Comparison of ENCODE assay signal across 20 cellular contexts in the genomic region with DNA sequence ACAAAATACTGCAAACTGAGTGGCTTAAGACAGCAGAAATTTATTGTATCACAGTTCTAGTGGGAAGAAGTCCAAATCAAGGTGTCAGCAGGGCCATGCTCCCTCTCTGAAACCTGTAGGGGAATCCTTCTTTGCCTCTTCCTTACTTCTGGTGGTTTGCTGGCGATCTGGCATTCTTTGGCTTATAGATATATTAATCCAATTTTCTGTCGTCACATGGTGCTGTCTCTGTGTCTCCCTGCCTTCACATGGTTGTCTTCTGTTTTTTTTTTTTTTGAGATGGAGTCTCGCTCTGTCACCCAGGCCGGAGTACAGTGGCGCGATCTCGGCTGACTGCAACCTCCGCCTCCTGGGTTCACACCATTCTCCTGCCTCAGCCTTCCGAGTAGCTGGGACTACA. TPM values are rescaled to one million over a fixed set of nuclear protein-coding genes. Genes with fewer than 3 reads are reported as not detected.
DNase-seq lines count a peak whose midpoint lies in the region; FAIRE-seq and TF ChIP-seq lines count a peak whose summit lies in the region.
"Had no signal": no experiment of that assay in that cellular context is flagged by ENCODE, and none has a peak within 500 bp of the region (broad histone marks: within the 10 kb centered on the region; RNA-seq: fewer than 3 reads in every experiment).

No MANE protein-coding gene starts in this region.

- H3K79me1 ChIP-seq in H1 (ENCODE audit: low read depth, low read length) = no peaks in the 10 kb centered on the region

- TF ChIP-seq EP300 in H1 (IDR thresholded peaks at IDR 0.05; ENCODE audit: borderline replicate concordance in 1 of 2, low read depth in 2 of 2, low read length in 2 of 2) = no peak

- CTCF ChIA-PET in H1 (lab: Charles Lee; ENCODE audit: partially characterized antibody) = interaction anchor here (0.5 to 1.7 kb wide), 2 partner anchors 68 to 88 kb away, joined by 3 to 4 read pairs; no protein-coding TSS in a partner anchor

- no peak overlapping the region for H3K14ac ChIP-seq in H1 (ENCODE audit: insufficient read length)

- H4K5ac ChIP-seq in H1 (ENCODE audit: insufficient read length, low read depth, low read length) = no peak overlapping the region

- H3K4me2 ChIP-seq in H1 (ENCODE audit: insufficient read depth in 1 of 2, low read depth in 2 of 2, low read length in 2 of 2) = no peak overlapping the region
- H3K4me2 ChIP-seq: A549; BLaER1 treated with 17β-estradiol and CSF1 and Interleukin-3, amounts not matched to agents 10 nM and 100 nM had no signal

- no peak overlapping the region for H2AFZ ChIP-seq in H1 (ENCODE audit: low read length)

- no peak overlapping the region for H3K4me3 ChIP-seq in H1 (ENCODE audit: extremely low read depth in 1 of 4, insufficient read depth in 2 of 4, low read depth in 3 of 4, low read length in 4 of 4)
- H3K4me3 ChIP-seq: A549; BLaER1 treated with 17β-estradiol and CSF1 and Interleukin-3, amounts not matched to agents 10 nM and 100 nM had no signal

- TF ChIP-seq RAD21 in H1 (IDR thresholded peaks at IDR 0.05 in 1 of 2, conservative IDR thresholded peaks at IDR 0.05 in 1 of 2; ENCODE audit: low read depth in 2 of 2, low read length in 2 of 2) = no peak

- H3K36me3 ChIP-seq in H1 (ENCODE audit: control insufficient read depth in 2 of 4, insufficient read depth in 4 of 4, low read length in 3 of 4) = no peaks in the 10 kb centered on the region
- H3K36me3 ChIP-seq: BLaER1 treated with 17β-estradiol and CSF1 and Interleukin-3, amounts not matched to agents 10 nM and 100 nM had no signal

- H2BK20ac ChIP-seq in H1 (ENCODE audit: low read length) = no peak overlapping the region

- no peak overlapping the region for H4K8ac ChIP-seq in H1 (ENCODE audit: extremely low read depth, insufficient read depth, low read length)

- no peaks in the 10 kb centered on the region for H3K9me3 ChIP-seq in H1 (ENCODE audit: insufficient read depth in 2 of 2, low read depth in 1 of 2, low read length in 1 of 2)
- H3K9me3 ChIP-seq: A549; BLaER1 treated with 17β-estradiol and CSF1 and Interleukin-3, amounts not matched to agents 10 nM and 100 nM; Caco-2 had no signal

- 62% methylated on average over 5 of the region's 9 CpGs; no CpG with 5 or more reads in 1 of the 2 experiments for WGBS in H1 (ENCODE audit: extremely low coverage in 1 of 2, insufficient coverage in 1 of 2, insufficient read length in 1 of 2, insufficient replicate concordance in 2 of 2, low coverage in 1 of 2, low lambda C conversion rate in 2 of 2, missing lambda C conversion rate in 1 of 2), 2 experiments

- H3K79me2 ChIP-seq in H1 (ENCODE audit: control insufficient read depth in 1 of 2, insufficient read depth in 2 of 2, low read length in 2 of 2) = no peaks in the 10 kb centered on the region

- no peak for TF ChIP-seq POLR2A in H1 (IDR thresholded peaks at IDR 0.05; ENCODE audit: control extremely low read depth in 1 of 2, low read depth in 2 of 2, low read length in 2 of 2)

- no peak overlapping the region for H3K18ac ChIP-seq in H1 (ENCODE audit: extremely low read depth, low read length)

- no peak overlapping the region for H3K27ac ChIP-seq in H1 (ENCODE audit: low read depth, low read length)
- H3K27ac ChIP-seq: 22Rv1; A549; BLaER1 treated with 17β-estradiol and CSF1 and Interleukin-3, amounts not matched to agents 10 nM and 100 nM; C4-2B had no signal

- no peak overlapping the region for H2BK5ac ChIP-seq in H1 (ENCODE audit: low read depth, low read length)

- no peak overlapping the region for H2AK5ac ChIP-seq in H1 (ENCODE audit: low read depth, low read length)

- H2BK15ac ChIP-seq in H1 (ENCODE audit: low read length) = no peak overlapping the region

- H4K20me1 ChIP-seq in H1 (replicated peaks in 1 of 2; ENCODE audit: control insufficient read depth in 1 of 2, insufficient read depth in 2 of 2, low read length in 2 of 2) = no peaks in the 10 kb centered on the region
- H4K20me1 ChIP-seq: BLaER1 treated with 17β-estradiol and CSF1 and Interleukin-3, amounts not matched to agents 10 nM and 100 nM had no signal

- H3K23me2 ChIP-seq in H1 (ENCODE audit: low read depth, low read length) = no peaks in the 10 kb centered on the region; the same call in 1 of the 2 replicates

- H3K23ac ChIP-seq in H1 (ENCODE audit: insufficient read length) = no peak overlapping the region

- H2BK12ac ChIP-seq in H1 (ENCODE audit: low read depth, low read length) = no peak overlapping the region

- H3K4me1 ChIP-seq in H1 (replicated peaks in 1 of 4; ENCODE audit: control insufficient read depth in 3 of 4, insufficient read depth in 4 of 4, low read length in 3 of 4) = peaks cover 0 to 9% (median 5%) of the 10 kb centered on the region in 4 experiments; a peak in 4 of 7 replicates
- H3K4me1 ChIP-seq: Caco-2 had no signal

- no peak overlapping the region for H3K56ac ChIP-seq in H1 (replicated peaks; ENCODE audit: insufficient read length, low read depth, low read length)

- no peak overlapping the region for H2BK120ac ChIP-seq in H1 (replicated peaks; ENCODE audit: low read depth, low read length)

- DNase-seq in NCI-H82 (lab: John Stamatoyannopoulos, UW) (peak; percentile 34), NCI-H82 treated with DMSO at 0.1 percent for 48 hours (lab: John Stamatoyannopoulos, UW; ENCODE audit: unreplicated experiment) (no peak), H1 (ENCODE audit: low read depth in 1 of 2, low spot score in 2 of 2) (no peak), HPDE6-E6E7 (ENCODE audit: extremely low spot score) (no peak)
- no peak for DNase-seq in effector CD8-positive, alpha-beta T cell (lab: John Stamatoyannopoulos, UW)
- DNase-seq: AML-193; Caco-2; Calu3; CD4-positive, alpha-beta T cell; CD8-positive, alpha-beta T cell; DMS79 treated with DMSO at 0.1 percent for 48 hours; GF-D8 had no signal

- TF ChIP-seq CTCF in H1 (IDR thresholded peaks at IDR 0.05; ENCODE audit: control extremely low read depth in 1 of 3, insufficient read depth in 1 of 3, low read depth in 1 of 3, low read length in 3 of 3) = no peak

- POLR2A ChIA-PET in H1 (lab: Charles Lee; ENCODE audit: partially characterized antibody) = no interaction called here

- no peak overlapping the region for H3K4ac ChIP-seq in H1 (replicated peaks; ENCODE audit: insufficient read length, low read depth, low read length)

- H3K27me3 ChIP-seq in H1 (replicated peaks in 1 of 4; ENCODE audit: control insufficient read depth in 3 of 4, extremely low read depth in 1 of 4, insufficient read depth in 3 of 4, low read length in 3 of 4) = no peaks in the 10 kb centered on the region
- H3K27me3 ChIP-seq: BLaER1 treated with 17β-estradiol and CSF1 and Interleukin-3, amounts not matched to agents 10 nM and 100 nM had no signal

- peak overlapping the region; percentile 7 for H4K91ac ChIP-seq in H1 (replicated peaks; ENCODE audit: insufficient read length, low read length)

- FAIRE-seq in H1 (lab: Jason Lieb, UNC) = no peak
- FAIRE-seq: A549, D721Med, G401.6, GM12891, GM19239 had no signal

- H3K9ac ChIP-seq in H1 (replicated peaks in 1 of 4; ENCODE audit: extremely low read depth in 1 of 4, low read depth in 3 of 4, low read length in 3 of 4) = no peak overlapping the region
- H3K9ac ChIP-seq: BLaER1 treated with 17β-estradiol and CSF1 and Interleukin-3, amounts not matched to agents 10 nM and 100 nM had no signal

TF ChIP-seq in H1, 55 proteins besides CTCF, POLR2A, EP300 and RAD21:
- TF ChIP-seq FOSL1 (IDR thresholded peaks at IDR 0.05; ENCODE audit: insufficient read depth, low read depth, low read length) (no peak), ASH2L (IDR thresholded peaks at IDR 0.05; ENCODE audit: low read length) (no peak), KDM5A (IDR thresholded peaks at IDR 0.05; ENCODE audit: low read length) (no peak), HDAC2 (IDR thresholded peaks at IDR 0.05; ENCODE audit: borderline replicate concordance in 1 of 2, low read depth in 2 of 2, low read length in 2 of 2) (no peak), SP4 (IDR thresholded peaks at IDR 0.05; ENCODE audit: low read length) (no peak), SIRT6 (IDR thresholded peaks at IDR 0.05; ENCODE audit: low read length) (no peak), CBX5 (IDR thresholded peaks at IDR 0.05; ENCODE audit: low read depth, low read length) (no peak), CHD2 (IDR thresholded peaks at IDR 0.05; ENCODE audit: low read length) (no peak), RBBP5 (IDR thresholded peaks at IDR 0.05; ENCODE audit: borderline replicate concordance, low read depth, low read length) (no peak), YY1 (IDR thresholded peaks at IDR 0.05; ENCODE audit: low read depth, low read length) (no peak), RFX5 (IDR thresholded peaks at IDR 0.05; ENCODE audit: borderline replicate concordance, low read depth, low read length) (no peak), TBP (IDR thresholded peaks at IDR 0.05; ENCODE audit: low read depth, low read length) (no peak), JUND (IDR thresholded peaks at IDR 0.05; ENCODE audit: low read length) (no peak), EGR1 (IDR thresholded peaks at IDR 0.05; ENCODE audit: borderline replicate concordance, low read depth, low read length) (no peak), SP2 (IDR thresholded peaks at IDR 0.05; ENCODE audit: low read length) (no peak), SIN3A (conservative IDR thresholded peaks at IDR 0.05 in 1 of 2, IDR thresholded peaks at IDR 0.05 in 1 of 2; ENCODE audit: low read depth in 1 of 2, low read length in 2 of 2) (no peak), CBX8 (IDR thresholded peaks at IDR 0.05; ENCODE audit: borderline replicate concordance, low read depth, low read length) (no peak), TAF7 (optimal IDR thresholded peaks at IDR 0.05; ENCODE audit: borderline replicate concordance, low read depth, low read length) (no peak), USF2 (IDR thresholded peaks at IDR 0.05; ENCODE audit: low read length) (no peak)

RNA-seq across cellular contexts. Expression of gene AKAP1, which starts 6.8 kb away (rescaled TPM):
- total RNA-seq in H1 (2021; fragmentation: NEBNext Ultra II Directional; extraction: Animal tissue kit (Norgen Biotek cat#: 25700)) = 110 and 120 TPM in 2 replicates
- 156 and 195 TPM in 2 replicates for polyA plus RNA-seq in H1 (2011; rRNA removed)
- polyA plus RNA-seq in H1 (2011; cell fraction: cytosol; rRNA removed) = 142 TPM
- polyA plus RNA-seq in H1 (2011; cell fraction: nucleus; rRNA removed) = 377 TPM
- polyA plus RNA-seq in H1 (2012, experiment 1 of 2) = 83.6 to 102 TPM (median 91.8 TPM) in 4 replicates
- polyA plus RNA-seq in H1 (2012, experiment 2 of 2) = 36.0 TPM
- polyA plus RNA-seq in H1 (2013, experiment 1 of 2) = 166 TPM
- 181 TPM for polyA plus RNA-seq in H1 (2013, experiment 2 of 2)
- 331 and 335 TPM in 2 replicates for polyA minus RNA-seq in H1 (2011; rRNA and poly(A)+ RNA removed)
- 139 TPM for polyA minus RNA-seq in H1 (2011; cell fraction: cytosol; rRNA and poly(A)+ RNA removed)
- 80.5 TPM for polyA minus RNA-seq in H1 (2011; cell fraction: nucleus; rRNA and poly(A)+ RNA removed)
